Comparison of ENCODE assay signal across 1 cellular context in genomic region chr6:111668410-111668809, GRCh38.
TF ChIP-seq lines count a peak whose summit lies in the region.

No MANE protein-coding gene starts in this region.

TF ChIP-seq in SK-N-SH, 30 proteins besides CTCF, POLR2A, EP300 and RAD21 (continued from another document):
- TF ChIP-seq PBX3 (IDR thresholded peaks at IDR 0.05) (no peak), IRF3 (IDR thresholded peaks at IDR 0.05; ENCODE audit: low read depth, low read length) (no peak), SMC3 (IDR thresholded peaks at IDR 0.05; ENCODE audit: low read depth, low read length) (no peak), FOXM1 (IDR thresholded peaks at IDR 0.05; ENCODE audit: low read depth) (no peak)
